In genomic region chr6:30768634-30769087, GRCh38 we compare ENCODE assay signal across 9 cellular contexts. TPM values are rescaled to one million over a fixed set of nuclear protein-coding genes. Genes with fewer than 3 reads are reported as not detected.
DNase-seq lines count a peak whose midpoint lies in the region; ATAC-seq and TF ChIP-seq lines count a peak whose summit lies in the region.
"Had no signal": no experiment of that assay in that cellular context is flagged by ENCODE, and none has a peak within 500 bp of the region (broad histone marks: within the 10 kb centered on the region; RNA-seq: fewer than 3 reads in every experiment).

No MANE protein-coding gene starts in this region.

- no peaks in the 10 kb centered on the region for H3K36me3 ChIP-seq in fibroblast of lung (ENCODE audit: control insufficient read depth, insufficient read depth, low read length)

- peak overlapping the region; percentile 49 for H3K4me3 ChIP-seq in WI38 (ENCODE audit: low read depth, low read length)
- no peak overlapping the region for H3K4me3 ChIP-seq in fibroblast of lung (replicated peaks in 1 of 4; ENCODE audit: control extremely low read depth in 1 of 4, insufficient read depth in 1 of 4, low read depth in 3 of 4, low read length in 4 of 4)

- peak overlapping the region; percentile 16 for H3K9ac ChIP-seq in fibroblast of lung (ENCODE audit: insufficient read depth, low read length)

- H3K9me3 ChIP-seq in fibroblast of lung (ENCODE audit: control insufficient read depth, insufficient read depth, low read depth, low read length), result no peaks in the 10 kb centered on the region

- peaks cover 18% of the 10 kb centered on the region for H3K4me1 ChIP-seq in fibroblast of lung (ENCODE audit: control insufficient read depth, extremely low read depth, insufficient read depth, low read length)

- DNase-seq in activated T-cell treated with anti-CD3 and anti-CD28 coated beads for 1 hour (ENCODE audit: low read depth) (peak; percentile 9), fibroblast of lung (ENCODE audit: low read depth in 2 of 2) (peak in 1 of 2 donors; percentile 47), NCI-H69 (lab: John Stamatoyannopoulos, UW) (no peak), substantia nigra (lab: John Stamatoyannopoulos, UW) (no peak)
- DNase-seq in activated T-cell treated with anti-CD3 and anti-CD28 coated beads, Interleukin-2, amount 50 U/mL, for 48 hours, result no peak
- no peak for DNase-seq in stimulated activated naive B cell treated with anti-CD40 and anti-IgM and Interleukin-4, amounts not matched to agents 10 μg/mL and 1 μg/mL and 100 μg/mL, for 72 hours

- H4K20me1 ChIP-seq in fibroblast of lung (ENCODE audit: control insufficient read depth, extremely low read depth, insufficient read depth, low read length), result no peaks in the 10 kb centered on the region

- H3K9me3 Mint-ChIP-seq in stimulated activated naive B cell treated with anti-CD40 and anti-IgM and Interleukin-4, amounts not matched to agents 10 μg/mL and 1 μg/mL and 100 μg/mL, for 72 hours, result no peaks in the 10 kb centered on the region
- H3K9me3 Mint-ChIP-seq: neural crest cell had no signal

- no peak for TF ChIP-seq CTCF in WI38 (IDR thresholded peaks at IDR 0.05; ENCODE audit: low read depth, low read length)
- no peak for TF ChIP-seq CTCF in fibroblast of lung (conservative IDR thresholded peaks at IDR 0.05 in 1 of 2, IDR thresholded peaks at IDR 0.05 in 1 of 2; ENCODE audit: low read depth in 1 of 2, low read length in 2 of 2)

- H3K27me3 ChIP-seq in fibroblast of lung (ENCODE audit: control insufficient read depth, insufficient read depth, low read length), result no peaks in the 10 kb centered on the region

- H3K27ac ChIP-seq in fibroblast of lung (ENCODE audit: insufficient read depth, low read length), result peak overlapping the region; percentile 93
- no peak overlapping the region for H3K27ac ChIP-seq in substantia nigra (ENCODE audit: low read depth, low read length, poor library complexity, severe bottlenecking)

- H3K4me1 Mint-ChIP-seq in stimulated activated naive B cell treated with anti-CD40 and anti-IgM and Interleukin-4, amounts not matched to agents 10 μg/mL and 1 μg/mL and 100 μg/mL, for 72 hours, result peaks cover 49 to 51% of the 10 kb centered on the region in 2 donors

- peak overlapping the region; percentile 57 to 66 for H3K4me3 Mint-ChIP-seq in stimulated activated naive B cell treated with anti-CD40 and anti-IgM and Interleukin-4, amounts not matched to agents 10 μg/mL and 1 μg/mL and 100 μg/mL, for 72 hours
- H3K4me3 Mint-ChIP-seq: neural crest cell had no signal

- peak; percentile 17 to 38 for ATAC-seq in stimulated activated naive B cell treated with anti-CD40 and anti-IgM and Interleukin-4, amounts not matched to agents 10 μg/mL and 1 μg/mL and 100 μg/mL, for 72 hours (replicated peaks)
- ATAC-seq in HG03039 (IDR thresholded peaks at IDR 0.05; ENCODE audit: unreplicated experiment), result no peak

- H2AFZ ChIP-seq in fibroblast of lung (ENCODE audit: low read length), result no peak overlapping the region

- H3K27ac Mint-ChIP-seq in stimulated activated naive B cell treated with anti-CD40 and anti-IgM and Interleukin-4, amounts not matched to agents 10 μg/mL and 1 μg/mL and 100 μg/mL, for 72 hours, result peak overlapping the region; percentile 95

- H3K4me2 ChIP-seq in fibroblast of lung (ENCODE audit: extremely low read depth, insufficient read depth, low read length), result no peak overlapping the region

- no peaks in the 10 kb centered on the region for H3K79me2 ChIP-seq in fibroblast of lung (ENCODE audit: control insufficient read depth, insufficient read depth, low read length)

- H3K27me3 Mint-ChIP-seq in stimulated activated naive B cell treated with anti-CD40 and anti-IgM and Interleukin-4, amounts not matched to agents 10 μg/mL and 1 μg/mL and 100 μg/mL, for 72 hours, result peaks cover 9 to 10% of the 10 kb centered on the region in 2 donors

- peaks cover 3% of the 10 kb centered on the region in 2 donors for H3K36me3 Mint-ChIP-seq in stimulated activated naive B cell treated with anti-CD40 and anti-IgM and Interleukin-4, amounts not matched to agents 10 μg/mL and 1 μg/mL and 100 μg/mL, for 72 hours

RNA-seq across cellular contexts. Expression of gene IER3, which starts 24.3 kb away (rescaled TPM):
- 42.9 and 43.3 TPM in 2 replicates for total RNA-seq in fibroblast of lung
- polyA plus RNA-seq in fibroblast of lung, result 34.2 and 102 TPM in 2 replicates
- polyA plus RNA-seq in fibroblast of lung (2012), result 44.9 and 125 TPM in 2 replicates
- polyA minus RNA-seq in fibroblast of lung (ENCODE audit: low replicate concordance), result 8.1 and 14.4 TPM in 2 replicates

RNA-seq across cellular contexts. Expression of gene FLOT1, which starts 26.2 kb away (rescaled TPM):
- total RNA-seq in fibroblast of lung, result 136 and 180 TPM in 2 replicates
- polyA plus RNA-seq in fibroblast of lung, result 301 TPM in 2 replicates
- polyA plus RNA-seq in fibroblast of lung (2012), result 219 and 223 TPM in 2 replicates
- 145 and 206 TPM in 2 replicates for polyA minus RNA-seq in fibroblast of lung (ENCODE audit: low replicate concordance)

RNA-seq across cellular contexts. Expression of gene TUBB, which starts 48.5 kb away (rescaled TPM):
- total RNA-seq in fibroblast of lung, result 432 and 551 TPM in 2 replicates
- polyA plus RNA-seq in fibroblast of lung, result 1,493 and 2,513 TPM in 2 replicates
- 1,291 and 2,040 TPM in 2 replicates for polyA plus RNA-seq in fibroblast of lung (2012)
- polyA minus RNA-seq in fibroblast of lung (ENCODE audit: low replicate concordance), result 2,570 and 3,657 TPM in 2 replicates

RNA-seq across cellular contexts. Expression of gene MDC1, which starts 51.6 kb away (rescaled TPM):
- 3.3 and 5.0 TPM in 2 replicates for total RNA-seq in fibroblast of lung
- polyA plus RNA-seq in fibroblast of lung, result 3.3 and 7.4 TPM in 2 replicates
- polyA plus RNA-seq in fibroblast of lung (2012), result 8.7 and 14.3 TPM in 2 replicates
- 47.9 and 50.8 TPM in 2 replicates for polyA minus RNA-seq in fibroblast of lung (ENCODE audit: low replicate concordance)
